9 cellular contexts compared by ENCODE assay signal in the genomic region with DNA sequence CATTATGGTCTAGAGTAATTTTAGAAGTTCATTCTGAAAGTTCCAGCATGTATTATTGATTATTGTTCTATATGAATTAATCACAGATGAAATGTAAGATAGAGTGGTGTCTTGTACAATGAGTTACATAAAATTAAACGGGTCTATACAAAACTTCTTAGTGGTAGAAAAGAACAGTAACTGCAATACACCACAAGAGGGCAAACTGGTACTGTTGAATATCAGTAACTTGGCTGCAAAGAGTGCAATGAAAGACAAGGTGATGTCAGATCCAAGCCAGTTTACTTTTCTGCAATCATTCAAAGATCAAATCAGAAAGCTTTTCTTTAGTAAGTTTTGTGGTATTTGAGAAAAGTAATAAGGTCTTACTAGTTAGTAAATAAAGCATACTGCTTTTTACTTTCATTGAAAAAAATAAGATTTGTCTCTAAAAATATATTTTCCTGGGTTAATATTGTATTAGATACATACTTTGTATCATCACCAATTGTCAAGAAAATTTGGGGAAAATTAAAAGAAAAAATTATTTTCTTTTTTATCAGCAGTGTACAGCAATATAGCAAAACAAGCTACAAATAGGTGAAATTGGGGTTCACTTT.
DNase-seq lines count a peak whose midpoint lies in the region; ATAC-seq, FAIRE-seq and TF ChIP-seq lines count a peak whose summit lies in the region.
"Had no signal": no experiment of that assay in that cellular context is flagged by ENCODE, and none has a peak within 500 bp of the region (broad histone marks: within the 10 kb centered on the region; RNA-seq: fewer than 3 reads in every experiment).

No MANE protein-coding gene starts in this region.

- intact Hi-C loops in right lobe of liver (cut with DNase I) = loop anchor here in 1 of 2 donors (10.0 kb wide), 1 partner anchor 226 kb away; no protein-coding TSS in a partner anchor
- intact Hi-C loops in uterus (cut with DNase I; ENCODE audit: low total_unique reads) = no loop called here

- H2AFZ ChIP-seq in OCI-LY3 (ENCODE audit: low read depth, low read length) = no peak overlapping the region

- no peaks in the 10 kb centered on the region for H3K9me3 ChIP-seq in OCI-LY3 (ENCODE audit: insufficient read depth, low read length)
- no peaks in the 10 kb centered on the region for H3K9me3 ChIP-seq in right lobe of liver
- no peaks in the 10 kb centered on the region for H3K9me3 ChIP-seq in uterus
- H3K9me3 ChIP-seq: BLaER1 had no signal

- TF ChIP-seq EP300 in Ishikawa (IDR thresholded peaks at IDR 0.05; ENCODE audit: borderline replicate concordance) = no peak

- H3K36me3 ChIP-seq in OCI-LY3 (replicated peaks; ENCODE audit: low read depth, low read length) (no peaks in the 10 kb centered on the region), right lobe of liver (no peaks in the 10 kb centered on the region), uterus (no peaks in the 10 kb centered on the region)
- H3K36me3 ChIP-seq: BLaER1 had no signal

- no peaks in the 10 kb centered on the region for H3K79me2 ChIP-seq in OCI-LY3 (ENCODE audit: low read length)

- H4K20me1 ChIP-seq in OCI-LY3 (ENCODE audit: insufficient read depth, low read length) = no peaks in the 10 kb centered on the region
- H4K20me1 ChIP-seq: BLaER1 had no signal

- no peak for TF ChIP-seq POLR2A in right lobe of liver (IDR thresholded peaks at IDR 0.05)
- no peak for TF ChIP-seq POLR2A in uterus (IDR thresholded peaks at IDR 0.05)

- peak; percentile 91 for TF ChIP-seq RAD21 in Ishikawa (IDR thresholded peaks at IDR 0.05; ENCODE audit: low read depth)

- ATAC-seq in GM21576 (IDR thresholded peaks at IDR 0.05; ENCODE audit: unreplicated experiment) (peak; percentile 87), right lobe of liver (peak; percentile 98 to 100 (median 98))

- peak; percentile 78 for TF ChIP-seq CTCF in OCI-LY3 (IDR thresholded peaks at IDR 0.05; ENCODE audit: low read depth, low read length)
- TF ChIP-seq CTCF in right lobe of liver (IDR thresholded peaks at IDR 0.05) = peak; percentile 75 to 95 (median 80)
- peak; percentile 75 to 88 (median 86) for TF ChIP-seq CTCF in uterus (IDR thresholded peaks at IDR 0.05)

- H3K27ac ChIP-seq in OCI-LY3 (ENCODE audit: low read length) (no peak overlapping the region), right lobe of liver (no peak overlapping the region), uterus (no peak overlapping the region)
- H3K27ac ChIP-seq: BLaER1 had no signal

- no peak overlapping the region for H3K4me2 ChIP-seq in OCI-LY3 (ENCODE audit: low read length)
- H3K4me2 ChIP-seq: BLaER1 had no signal

- no peaks in the 10 kb centered on the region for H3K4me1 ChIP-seq in OCI-LY3 (ENCODE audit: low read length)
- no peaks in the 10 kb centered on the region for H3K4me1 ChIP-seq in right lobe of liver
- no peaks in the 10 kb centered on the region for H3K4me1 ChIP-seq in uterus

- 0% methylated on average over 1 of the region's 1 CpG for WGBS in right lobe of liver (ENCODE audit: insufficient coverage, low coverage, low lambda C conversion rate, missing lambda C conversion rate)

- DNase-seq in NCI-H510A treated with DMSO at 0.1 percent for 48 hours (lab: John Stamatoyannopoulos, UW) (peak; percentile 19), NCI-H510A (lab: John Stamatoyannopoulos, UW) (no peak), right lobe of liver (no peak), uterus (no peak)

- H3K4me3 ChIP-seq in OCI-LY3 (ENCODE audit: low read length) (no peak overlapping the region), right lobe of liver (no peak overlapping the region), uterus (no peak overlapping the region)
- H3K4me3 ChIP-seq: BLaER1 had no signal

- H3K9ac ChIP-seq in OCI-LY3 (ENCODE audit: low read length) = no peak overlapping the region
- H3K9ac ChIP-seq: BLaER1 had no signal

- no peaks in the 10 kb centered on the region for H3K27me3 ChIP-seq in OCI-LY3 (ENCODE audit: low read depth, low read length)
- no peaks in the 10 kb centered on the region for H3K27me3 ChIP-seq in right lobe of liver
- H3K27me3 ChIP-seq in uterus = no peaks in the 10 kb centered on the region
- H3K27me3 ChIP-seq: BLaER1 had no signal

- FAIRE-seq in colon (lab: Jason Lieb, UNC) = peak; percentile 83

TF ChIP-seq in Ishikawa, 13 proteins besides CTCF, POLR2A, EP300 and RAD21:
- TF ChIP-seq, protein P1, sequence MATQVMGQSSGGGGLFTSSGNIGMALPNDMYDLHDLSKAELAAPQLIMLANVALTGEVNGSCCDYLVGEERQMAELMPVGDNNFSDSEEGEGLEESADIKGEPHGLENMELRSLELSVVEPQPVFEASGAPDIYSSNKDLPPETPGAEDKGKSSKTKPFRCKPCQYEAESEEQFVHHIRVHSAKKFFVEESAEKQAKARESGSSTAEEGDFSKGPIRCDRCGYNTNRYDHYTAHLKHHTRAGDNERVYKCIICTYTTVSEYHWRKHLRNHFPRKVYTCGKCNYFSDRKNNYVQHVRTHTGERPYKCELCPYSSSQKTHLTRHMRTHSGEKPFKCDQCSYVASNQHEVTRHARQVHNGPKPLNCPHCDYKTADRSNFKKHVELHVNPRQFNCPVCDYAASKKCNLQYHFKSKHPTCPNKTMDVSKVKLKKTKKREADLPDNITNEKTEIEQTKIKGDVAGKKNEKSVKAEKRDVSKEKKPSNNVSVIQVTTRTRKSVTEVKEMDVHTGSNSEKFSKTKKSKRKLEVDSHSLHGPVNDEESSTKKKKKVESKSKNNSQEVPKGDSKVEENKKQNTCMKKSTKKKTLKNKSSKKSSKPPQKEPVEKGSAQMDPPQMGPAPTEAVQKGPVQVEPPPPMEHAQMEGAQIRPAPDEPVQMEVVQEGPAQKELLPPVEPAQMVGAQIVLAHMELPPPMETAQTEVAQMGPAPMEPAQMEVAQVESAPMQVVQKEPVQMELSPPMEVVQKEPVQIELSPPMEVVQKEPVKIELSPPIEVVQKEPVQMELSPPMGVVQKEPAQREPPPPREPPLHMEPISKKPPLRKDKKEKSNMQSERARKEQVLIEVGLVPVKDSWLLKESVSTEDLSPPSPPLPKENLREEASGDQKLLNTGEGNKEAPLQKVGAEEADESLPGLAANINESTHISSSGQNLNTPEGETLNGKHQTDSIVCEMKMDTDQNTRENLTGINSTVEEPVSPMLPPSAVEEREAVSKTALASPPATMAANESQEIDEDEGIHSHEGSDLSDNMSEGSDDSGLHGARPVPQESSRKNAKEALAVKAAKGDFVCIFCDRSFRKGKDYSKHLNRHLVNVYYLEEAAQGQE (IDR thresholded peaks at IDR 0.05; ENCODE audit: low read depth) = no peak
- TF ChIP-seq YY1 (IDR thresholded peaks at IDR 0.05; ENCODE audit: low read depth) (no peak), CREB1 (IDR thresholded peaks at IDR 0.05; ENCODE audit: low read depth) (no peak), FOXM1 (IDR thresholded peaks at IDR 0.05; ENCODE audit: borderline replicate concordance, low read depth) (no peak), ZBTB7A (IDR thresholded peaks at IDR 0.05; ENCODE audit: low read depth) (no peak), TEAD4 (IDR thresholded peaks at IDR 0.05) (no peak), EGR1 (IDR thresholded peaks at IDR 0.05) (no peak), NFIC (IDR thresholded peaks at IDR 0.05) (no peak), TAF1 (IDR thresholded peaks at IDR 0.05; ENCODE audit: low read depth) (no peak), TCF12 (IDR thresholded peaks at IDR 0.05; ENCODE audit: low read depth) (no peak), CEBPB (IDR thresholded peaks at IDR 0.05) (no peak)
- TF ChIP-seq, protein P2, sequence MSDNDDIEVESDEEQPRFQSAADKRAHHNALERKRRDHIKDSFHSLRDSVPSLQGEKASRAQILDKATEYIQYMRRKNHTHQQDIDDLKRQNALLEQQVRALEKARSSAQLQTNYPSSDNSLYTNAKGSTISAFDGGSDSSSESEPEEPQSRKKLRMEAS (IDR thresholded peaks at IDR 0.05) = no peak
- TF ChIP-seq, protein P3, sequence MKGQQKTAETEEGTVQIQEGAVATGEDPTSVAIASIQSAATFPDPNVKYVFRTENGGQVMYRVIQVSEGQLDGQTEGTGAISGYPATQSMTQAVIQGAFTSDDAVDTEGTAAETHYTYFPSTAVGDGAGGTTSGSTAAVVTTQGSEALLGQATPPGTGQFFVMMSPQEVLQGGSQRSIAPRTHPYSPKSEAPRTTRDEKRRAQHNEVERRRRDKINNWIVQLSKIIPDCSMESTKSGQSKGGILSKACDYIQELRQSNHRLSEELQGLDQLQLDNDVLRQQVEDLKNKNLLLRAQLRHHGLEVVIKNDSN (IDR thresholded peaks at IDR 0.05) = no peak
